ENCODE assay signal across 19 cellular contexts in the genomic region with DNA sequence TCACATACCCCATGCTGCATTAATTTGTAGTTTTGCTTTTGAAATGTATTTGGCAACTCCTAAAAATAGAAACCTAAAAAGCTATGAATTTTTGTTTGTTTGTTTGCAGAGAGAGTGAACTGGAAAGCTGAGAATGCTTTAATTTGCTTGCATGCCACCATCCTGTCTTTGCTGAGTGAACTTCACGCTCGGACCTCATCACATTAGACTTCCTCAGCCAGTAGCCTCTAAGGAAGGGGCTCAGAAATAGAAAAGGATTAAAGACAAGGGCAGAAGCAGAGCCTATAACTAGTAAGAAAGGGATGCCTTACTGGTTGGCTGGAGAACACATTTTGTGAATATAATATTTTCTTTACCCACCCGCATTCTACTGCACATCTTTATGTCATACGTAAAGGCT.
DNase-seq lines count a peak whose midpoint lies in the region; ATAC-seq, FAIRE-seq and TF ChIP-seq lines count a peak whose summit lies in the region.
"Had no signal": no experiment of that assay in that cellular context is flagged by ENCODE, and none has a peak within 500 bp of the region (broad histone marks: within the 10 kb centered on the region; RNA-seq: fewer than 3 reads in every experiment).

No MANE protein-coding gene starts in this region.

- H2BK5ac ChIP-seq in H1 (ENCODE audit: low read depth, low read length): peak overlapping the region; percentile 69; the same call in 1 of the 2 replicates
- no peak overlapping the region for H2BK5ac ChIP-seq in mesendoderm (ENCODE audit: low read length)

- DNase-seq in H1 (ENCODE audit: low read depth in 1 of 2, low spot score in 2 of 2) (no peak), mesendoderm (peak; percentile 53), T-helper 2 cell (no peak)
- DNase-seq in stimulated activated naive CD4-positive, alpha-beta T cell (lab: John Stamatoyannopoulos, UW): no peak
- DNase-seq in stimulated activated CD4-positive, alpha-beta T cell treated with anti-CD3 and anti-CD28 coated beads, Interleukin-4, amount 100 ng/mL, for 4 hours: no peak
- DNase-seq: DND-41, GDM1, IMR-90, Karpas-422, NCI-H1092, NCI-H524, SHP77 had no signal

- POLR2A ChIA-PET in H1 (lab: Charles Lee; ENCODE audit: partially characterized antibody): interaction anchor here (0.6 to 1.2 kb wide), 4 partner anchors 14 to 490 kb away, joined by 3 read pairs; no protein-coding TSS in a partner anchor

- H2BK20ac ChIP-seq in H1 (ENCODE audit: low read length): peak overlapping the region; percentile 18; the same call in 1 of the 2 replicates

- TF ChIP-seq POLR2A in H1 (IDR thresholded peaks at IDR 0.05; ENCODE audit: control extremely low read depth in 1 of 2, low read depth in 2 of 2, low read length in 2 of 2): no peak; a peak in 1 of 3 replicates

- peak; percentile 45 for FAIRE-seq in H1 (lab: Jason Lieb, UNC)
- FAIRE-seq: A204.1, GM12878 had no signal

- H3K9ac ChIP-seq in ES-I3 (ENCODE audit: low read depth, low read length) (peak overlapping the region; percentile 47), HUES64 (ENCODE audit: low read depth, low read length) (peak overlapping the region; percentile 59), H1 (replicated peaks in 1 of 4; ENCODE audit: extremely low read depth in 1 of 4, low read depth in 3 of 4, low read length in 3 of 4) (peak overlapping the region in 1 of 4 experiments; percentile 12; a peak in 1 of 7 replicates), mesendoderm (ENCODE audit: low read length) (no peak overlapping the region)
- H3K9ac ChIP-seq: BLaER1 treated with 17β-estradiol and CSF1 and Interleukin-3, amounts not matched to agents 10 nM and 100 nM had no signal

- H2AK5ac ChIP-seq in H1 (ENCODE audit: low read depth, low read length) (peak overlapping the region; percentile 8; the same call in 1 of the 2 replicates), mesendoderm (ENCODE audit: low read length) (no peak overlapping the region)

- peaks cover 52% of the 10 kb centered on the region for H3K4me1 ChIP-seq in ES-I3 (ENCODE audit: insufficient read depth, low read length)
- peaks cover 76% of the 10 kb centered on the region for H3K4me1 ChIP-seq in HUES64 (ENCODE audit: insufficient read depth, low read length)
- peaks cover 15 to 44% (median 37%) of the 10 kb centered on the region in 4 experiments for H3K4me1 ChIP-seq in H1 (replicated peaks in 1 of 4; ENCODE audit: control insufficient read depth in 3 of 4, insufficient read depth in 4 of 4, low read length in 3 of 4)
- peaks cover 10% of the 10 kb centered on the region for H3K4me1 ChIP-seq in mesendoderm (ENCODE audit: control insufficient read depth, low read depth, low read length)
- H3K4me1 ChIP-seq: BLaER1 treated with 17β-estradiol and CSF1 and Interleukin-3, amounts not matched to agents 10 nM and 100 nM had no signal

- TF ChIP-seq CTCF in H1 (IDR thresholded peaks at IDR 0.05; ENCODE audit: control extremely low read depth in 1 of 3, insufficient read depth in 1 of 3, low read depth in 1 of 3, low read length in 3 of 3): no peak

- H4K8ac ChIP-seq in H1 (ENCODE audit: extremely low read depth, insufficient read depth, low read length) (no peak overlapping the region), mesendoderm (ENCODE audit: low read depth, low read length) (no peak overlapping the region)

- no peak for ATAC-seq in HG03039 (IDR thresholded peaks at IDR 0.05; ENCODE audit: unreplicated experiment)
- ATAC-seq: GM12878 had no signal

- H2BK15ac ChIP-seq in H1 (ENCODE audit: low read length): no peak overlapping the region
- no peak overlapping the region for H2BK15ac ChIP-seq in mesendoderm (replicated peaks; ENCODE audit: low read depth)

- 19% methylated on average over 2 of the region's 4 CpGs for WGBS in HUES64
- 53% methylated on average over 4 of the region's 4 CpGs; no CpG with 5 or more reads in 1 of the 2 experiments for WGBS in H1 (ENCODE audit: extremely low coverage in 1 of 2, insufficient coverage in 1 of 2, insufficient read length in 1 of 2, insufficient replicate concordance in 2 of 2, low coverage in 1 of 2, low lambda C conversion rate in 2 of 2, missing lambda C conversion rate in 1 of 2), 2 experiments
- no CpG with 5 or more reads among the region's 4 CpGs for WGBS in mesendoderm (ENCODE audit: extremely low coverage, insufficient coverage, low lambda C conversion rate)

- H3K4ac ChIP-seq in H1 (replicated peaks; ENCODE audit: insufficient read length, low read depth, low read length) (no peak overlapping the region), mesendoderm (ENCODE audit: low read depth, low read length) (no peak overlapping the region)

- H3K9me3 ChIP-seq in ES-I3 (ENCODE audit: control insufficient read depth, insufficient read depth, low read length): no peaks in the 10 kb centered on the region
- no peaks in the 10 kb centered on the region for H3K9me3 ChIP-seq in HUES64 (ENCODE audit: insufficient read depth, low read depth, low read length)
- H3K9me3 ChIP-seq in H1 (ENCODE audit: insufficient read depth in 2 of 2, low read depth in 1 of 2, low read length in 1 of 2): no peaks in the 10 kb centered on the region
- H3K9me3 ChIP-seq: BLaER1 treated with 17β-estradiol and CSF1 and Interleukin-3, amounts not matched to agents 10 nM and 100 nM; MG63 had no signal

- no peak for TF ChIP-seq RAD21 in H1 (IDR thresholded peaks at IDR 0.05 in 1 of 2, conservative IDR thresholded peaks at IDR 0.05 in 1 of 2; ENCODE audit: low read depth in 2 of 2, low read length in 2 of 2)

- H3K79me2 ChIP-seq in H1 (ENCODE audit: control insufficient read depth in 1 of 2, insufficient read depth in 2 of 2, low read length in 2 of 2) (peaks cover 0 to 35% of the 10 kb centered on the region in 2 experiments; a peak in 2 of 4 replicates), mesendoderm (ENCODE audit: control insufficient read depth, insufficient read depth, low read length) (peaks cover 20% of the 10 kb centered on the region)

- H3K56ac ChIP-seq in H1 (replicated peaks; ENCODE audit: insufficient read length, low read depth, low read length) (no peak overlapping the region), mesendoderm (ENCODE audit: low read length) (peak overlapping the region; percentile 11)

- H3K23ac ChIP-seq in H1 (ENCODE audit: insufficient read length) (no peak overlapping the region), mesendoderm (ENCODE audit: low read length) (no peak overlapping the region)

- H4K91ac ChIP-seq in H1 (replicated peaks; ENCODE audit: insufficient read length, low read length): peak overlapping the region; percentile 49

- H2AFZ ChIP-seq in H1 (ENCODE audit: low read length): no peak overlapping the region

- H3K36me3 ChIP-seq in ES-I3 (ENCODE audit: insufficient read depth, low read length): peaks cover 9% of the 10 kb centered on the region; the same call in 1 of the 2 replicates
- H3K36me3 ChIP-seq in HUES64 (ENCODE audit: insufficient read depth, low read length): peaks cover 17% of the 10 kb centered on the region; the same call in 1 of the 2 replicates
- peaks cover 2 to 14% (median 6%) of the 10 kb centered on the region in 4 experiments; a peak in 5 of 8 replicates for H3K36me3 ChIP-seq in H1 (ENCODE audit: control insufficient read depth in 2 of 4, insufficient read depth in 4 of 4, low read length in 3 of 4)
- H3K36me3 ChIP-seq in mesendoderm (ENCODE audit: control insufficient read depth, insufficient read depth, low read length): no peaks in the 10 kb centered on the region
- H3K36me3 ChIP-seq: BLaER1 treated with 17β-estradiol and CSF1 and Interleukin-3, amounts not matched to agents 10 nM and 100 nM; MG63 had no signal

- H3K4me3 ChIP-seq in HUES64 (ENCODE audit: low read length) (0 out of 2 replicates have a peak overlapping the region, but pooled peaks have one; percentile 3), H1 (ENCODE audit: extremely low read depth in 1 of 4, insufficient read depth in 2 of 4, low read depth in 3 of 4, low read length in 4 of 4) (peak overlapping the region in 2 of 4 experiments; percentile 2 to 55; a peak in 2 of 8 replicates), mesendoderm (ENCODE audit: low read length) (no peak overlapping the region)
- H3K4me3 ChIP-seq: BLaER1 treated with 17β-estradiol and CSF1 and Interleukin-3, amounts not matched to agents 10 nM and 100 nM; GM12878; MG63 had no signal

- H3K27me3 ChIP-seq in HUES64 (ENCODE audit: insufficient read depth, low read length): no peaks in the 10 kb centered on the region
- no peaks in the 10 kb centered on the region for H3K27me3 ChIP-seq in H1 (replicated peaks in 1 of 4; ENCODE audit: control insufficient read depth in 3 of 4, extremely low read depth in 1 of 4, insufficient read depth in 3 of 4, low read length in 3 of 4)
- H3K27me3 ChIP-seq in mesendoderm (ENCODE audit: insufficient read depth, low read length, poor library complexity): no peaks in the 10 kb centered on the region
- H3K27me3 ChIP-seq: BLaER1 treated with 17β-estradiol and CSF1 and Interleukin-3, amounts not matched to agents 10 nM and 100 nM; MG63 had no signal

- H4K20me1 ChIP-seq in H1 (replicated peaks in 1 of 2; ENCODE audit: control insufficient read depth in 1 of 2, insufficient read depth in 2 of 2, low read length in 2 of 2): no peaks in the 10 kb centered on the region
- H4K20me1 ChIP-seq: BLaER1 treated with 17β-estradiol and CSF1 and Interleukin-3, amounts not matched to agents 10 nM and 100 nM had no signal

- peaks cover 2% of the 10 kb centered on the region for H3K23me2 ChIP-seq in H1 (ENCODE audit: low read depth, low read length)

- peak overlapping the region; percentile 93 for H3K27ac ChIP-seq in HUES64 (ENCODE audit: low read depth, low read length)
- peak overlapping the region; percentile 72 for H3K27ac ChIP-seq in H1 (ENCODE audit: low read depth, low read length)
- peak overlapping the region; percentile 51 for H3K27ac ChIP-seq in mesendoderm (ENCODE audit: low read depth, low read length)
- H3K27ac ChIP-seq: BLaER1 treated with 17β-estradiol and CSF1 and Interleukin-3, amounts not matched to agents 10 nM and 100 nM had no signal

- peak overlapping the region; percentile 29; the same call in 1 of the 2 replicates for H2BK12ac ChIP-seq in H1 (ENCODE audit: low read depth, low read length)

- CTCF ChIA-PET in H1 (lab: Charles Lee; ENCODE audit: partially characterized antibody): interaction anchor here (0.7 to 1.3 kb wide), 4 partner anchors 21 to 792 kb away, joined by 3 to 5 read pairs (median 3); no protein-coding TSS in a partner anchor

- peaks cover 2% of the 10 kb centered on the region; the same call in 1 of the 2 replicates for H3K79me1 ChIP-seq in H1 (ENCODE audit: low read depth, low read length)
- H3K79me1 ChIP-seq in mesendoderm (ENCODE audit: low read length): peaks cover 2% of the 10 kb centered on the region

- no peak for TF ChIP-seq EP300 in H1 (IDR thresholded peaks at IDR 0.05; ENCODE audit: borderline replicate concordance in 1 of 2, low read depth in 2 of 2, low read length in 2 of 2)

- peak overlapping the region; percentile 85 for H2BK120ac ChIP-seq in H1 (replicated peaks; ENCODE audit: low read depth, low read length)
- H2BK120ac ChIP-seq in mesendoderm (ENCODE audit: low read depth, low read length): no peak overlapping the region

- no peak overlapping the region for H3K14ac ChIP-seq in H1 (ENCODE audit: insufficient read length)

- H3K4me2 ChIP-seq in H1 (ENCODE audit: insufficient read depth in 1 of 2, low read depth in 2 of 2, low read length in 2 of 2): peak overlapping the region; percentile 63 to 86
- H3K4me2 ChIP-seq in mesendoderm (ENCODE audit: low read length): no peak overlapping the region
- H3K4me2 ChIP-seq: BLaER1 treated with 17β-estradiol and CSF1 and Interleukin-3, amounts not matched to agents 10 nM and 100 nM had no signal

- H3K18ac ChIP-seq in H1 (ENCODE audit: extremely low read depth, low read length) (peak overlapping the region; percentile 72), mesendoderm (ENCODE audit: low read length) (no peak overlapping the region)

- H4K5ac ChIP-seq in H1 (ENCODE audit: insufficient read length, low read depth, low read length) (peak overlapping the region; percentile 75), mesendoderm (ENCODE audit: low read length) (no peak overlapping the region)
